14 cellular contexts compared by ENCODE assay signal in the genomic region with DNA sequence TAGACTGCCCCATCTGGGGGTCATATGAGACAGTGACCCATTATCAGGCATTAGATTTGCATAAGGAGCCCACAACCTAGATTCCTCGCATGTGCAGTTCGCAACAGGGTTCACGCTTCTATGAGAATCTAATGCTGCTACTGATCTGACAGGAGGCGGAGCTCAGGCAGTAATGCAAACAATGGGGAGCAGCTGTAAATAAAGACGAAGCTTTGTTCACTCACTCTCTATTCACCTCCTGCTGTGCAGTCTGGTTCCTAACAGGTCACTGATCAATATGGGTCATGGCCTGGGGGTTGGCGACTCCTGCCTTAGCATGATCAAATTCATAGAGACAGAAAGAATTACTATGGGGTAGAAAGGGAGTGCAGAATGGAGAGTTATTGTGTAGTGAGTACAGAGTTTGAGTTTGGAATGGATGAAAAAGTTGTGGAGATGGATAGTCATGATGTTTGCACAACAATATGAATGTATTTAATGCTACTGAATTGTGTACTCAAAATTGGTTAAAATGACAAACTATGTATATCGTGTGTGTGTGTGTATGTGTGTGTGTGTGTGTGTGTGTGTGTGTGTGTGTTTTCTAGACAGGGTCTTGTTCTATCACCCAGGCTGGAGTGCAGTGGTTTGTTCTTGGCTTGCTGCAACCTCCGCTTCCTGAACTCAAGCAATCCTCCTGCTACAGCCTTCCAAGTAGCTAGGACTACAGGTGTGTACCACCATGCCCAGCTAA. TPM values are rescaled to one million over a fixed set of nuclear protein-coding genes. Genes with fewer than 3 reads are reported as not detected.
DNase-seq lines count a peak whose midpoint lies in the region; ATAC-seq and TF ChIP-seq lines count a peak whose summit lies in the region.
"Had no signal": no experiment of that assay in that cellular context is flagged by ENCODE, and none has a peak within 500 bp of the region (broad histone marks: within the 10 kb centered on the region; RNA-seq: fewer than 3 reads in every experiment).

No MANE protein-coding gene starts in this region.

- H3K36me3 Mint-ChIP-seq in neural crest cell (ENCODE audit: low read depth) = no peaks in the 10 kb centered on the region

- no peak overlapping the region for H3K4me3 ChIP-seq in right cardiac atrium (ENCODE audit: low read length)

- H3K9me3 Mint-ChIP-seq in neural crest cell = peaks cover 2% of the 10 kb centered on the region
- H3K9me3 Mint-ChIP-seq: activated T-helper 1 cell treated with anti-CD3 and anti-CD28 coated beads, Interleukin-12 subunit alpha, Interleukin-12 subunit beta, Interleukin-2, Interleukin-4 antibody, amounts not matched to agents 30 ng/mL and 10 ng/mL and 1 ng/mL, durations not matched to agents 14 hours and 24 hours and 36 hours had no signal

- no peak overlapping the region for H3K27ac Mint-ChIP-seq in neural crest cell (ENCODE audit: unreplicated experiment)
- H3K27ac Mint-ChIP-seq: activated naive CD8-positive, alpha-beta T cell; activated T-helper 1 cell treated with anti-CD3 and anti-CD28 coated beads, Interleukin-12 subunit alpha, Interleukin-12 subunit beta, Interleukin-2, Interleukin-4 antibody, amounts not matched to agents 30 ng/mL and 10 ng/mL and 1 ng/mL, durations not matched to agents 14 hours and 24 hours and 36 hours; B cell had no signal

- 63% methylated on average over 8 of the region's 8 CpGs for WGBS in right cardiac atrium

- H3K9me3 ChIP-seq in right cardiac atrium (ENCODE audit: control insufficient read depth, low read length) = no peaks in the 10 kb centered on the region

- H3K4me1 Mint-ChIP-seq in neural crest cell = peaks cover 13% of the 10 kb centered on the region
- H3K4me1 Mint-ChIP-seq: B cell had no signal

- ATAC-seq in right cardiac atrium = no peak
- ATAC-seq in GM19035 (IDR thresholded peaks at IDR 0.05; ENCODE audit: unreplicated experiment) = no peak
- ATAC-seq in GM21786 (IDR thresholded peaks at IDR 0.05; ENCODE audit: unreplicated experiment) = no peak

- intact Hi-C loops in right cardiac atrium (cut with DNase I) = no loop called here

- DNase-seq in NCI-H2081 (lab: John Stamatoyannopoulos, UW) = peak; percentile 1 to 35
- DNase-seq in NCI-H2081 treated with DMSO at 0.1 percent for 48 hours (lab: John Stamatoyannopoulos, UW) = no peak
- peak; percentile 28 for DNase-seq in HuH-7.5 (ENCODE audit: low spot score)
- peak; percentile 85 for DNase-seq in NCI-H748 (lab: John Stamatoyannopoulos, UW; ENCODE audit: unreplicated experiment)
- peak; percentile 31 for DNase-seq in neural crest cell (ENCODE audit: low read depth, low spot score)
- DNase-seq in right cardiac atrium = no peak
- DNase-seq: activated CD4-positive, alpha-beta T cell treated with anti-CD3 and anti-CD28 coated beads for 1 hour; glutamatergic neuron; SHP77 treated with DMSO at 0.1 percent for 48 hours had no signal

- H3K4me3 Mint-ChIP-seq in neural crest cell = peak overlapping the region; percentile 18
- H3K4me3 Mint-ChIP-seq: activated naive CD8-positive, alpha-beta T cell; activated T-helper 1 cell treated with anti-CD3 and anti-CD28 coated beads, Interleukin-12 subunit alpha, Interleukin-12 subunit beta, Interleukin-2, Interleukin-4 antibody, amounts not matched to agents 30 ng/mL and 10 ng/mL and 1 ng/mL, durations not matched to agents 14 hours and 24 hours and 36 hours; B cell had no signal

- H3K27me3 ChIP-seq in right cardiac atrium (ENCODE audit: control insufficient read depth, insufficient read depth) = no peaks in the 10 kb centered on the region

- no peak overlapping the region for H3K27ac ChIP-seq in right cardiac atrium (ENCODE audit: low read length)

- H3K27me3 Mint-ChIP-seq in neural crest cell (ENCODE audit: low read depth) = peaks cover 29% of the 10 kb centered on the region

- TF ChIP-seq CTCF in neural crest cell (conservative IDR thresholded peaks at IDR 0.05) = no peak

- H3K4me1 ChIP-seq in right cardiac atrium (ENCODE audit: control insufficient read depth, insufficient read depth, low read length) = no peaks in the 10 kb centered on the region

RNA-seq across cellular contexts. Expression of gene BTF3L4, which starts 42.2 kb away (rescaled TPM):
- total RNA-seq in neural crest cell = 74.3 and 75.0 TPM in 2 replicates
- total RNA-seq in right cardiac atrium = 10 to 100 TPM; 28.5 to 35.8 (median 34.3) TPM
- polyA plus RNA-seq in right cardiac atrium = 31.2 TPM

RNA-seq across cellular contexts. Expression of gene TXNDC12, which starts 43.3 kb away (rescaled TPM):
- 60.7 and 62.9 TPM in 2 replicates for total RNA-seq in neural crest cell
- total RNA-seq in right cardiac atrium = 10 to 100 TPM; 24.6 to 40.5 (median 28.9) TPM
- polyA plus RNA-seq in right cardiac atrium = 18.4 TPM

RNA-seq across cellular contexts. Expression of gene ZFYVE9, which starts 43.6 kb away (rescaled TPM):
- total RNA-seq in neural crest cell (28.0 and 29.7 TPM in 2 replicates), right cardiac atrium (10 to 100 TPM; 18.8 to 21.3 (median 20.1) TPM)
- 6.2 TPM for polyA plus RNA-seq in right cardiac atrium

Comparison
In these comparisons a context has a peak if more than half of its experiments do, and no peak if none do; other contexts are left out.
1. DNase-seq: peak in NCI-H2081 (2 of 2), HuH-7.5 (single experiment), NCI-H748 (single experiment) and neural crest cell (single experiment); none in NCI-H2081 treated with DMSO at 0.1 percent for 48 hours (single experiment) and right cardiac atrium (0 of 3).